ENCODE assay signal across 27 cellular contexts in the genomic region with DNA sequence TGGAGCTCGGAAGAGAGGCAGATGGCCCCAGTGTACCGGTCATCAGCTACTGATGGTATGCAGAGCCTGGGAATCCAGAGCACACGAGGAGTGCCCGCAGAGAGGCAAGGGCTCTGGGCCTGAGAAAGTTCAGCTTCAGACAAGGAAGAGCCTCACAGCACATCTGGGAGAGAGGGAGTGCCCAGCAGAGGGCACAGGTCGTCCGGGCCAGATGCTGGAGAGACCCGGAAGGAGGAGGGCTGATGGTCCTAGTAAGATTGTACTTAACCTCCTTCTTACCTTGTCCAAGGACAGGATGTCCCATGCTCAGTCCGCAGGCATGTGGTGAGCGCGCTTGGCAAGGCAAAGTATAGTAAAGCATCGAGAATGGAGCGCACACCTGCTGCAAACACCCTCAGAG. TPM values are rescaled to one million over a fixed set of nuclear protein-coding genes. Genes with fewer than 3 reads are reported as not detected.
DNase-seq lines count a peak whose midpoint lies in the region; ATAC-seq, FAIRE-seq and TF ChIP-seq lines count a peak whose summit lies in the region.
"Had no signal": no experiment of that assay in that cellular context is flagged by ENCODE, and none has a peak within 500 bp of the region (broad histone marks: within the 10 kb centered on the region; RNA-seq: fewer than 3 reads in every experiment).

No MANE protein-coding gene starts in this region.

- TF ChIP-seq CTCF in GM12875 (IDR thresholded peaks at IDR 0.05; ENCODE audit: borderline replicate concordance, insufficient read depth, low read depth, low read length) (0 out of 2 replicates have a peak, but pooled peaks have one; percentile 13), OCI-LY7 (conservative IDR thresholded peaks at IDR 0.05; ENCODE audit: low read length) (no peak), GM13976 (IDR thresholded peaks at IDR 0.05; ENCODE audit: borderline replicate concordance, control extremely low read depth, extremely low read depth, insufficient read depth, missing control alignments) (no peak)

- POLR2A ChIA-PET in OCI-LY7 (lab: Charles Lee): no interaction called here

- in situ Hi-C loops in GM13976 (cut with MboI; ENCODE audit: low sequenced_read_pairs, unreplicated experiment): no loop called here

- no TSS peak for BruUV-seq in OCI-LY7 (replicated peaks; lab: Mats Ljungman, UMichigan)

- H3K4me3 ChIP-seq in GM12875 (ENCODE audit: low read depth, low read length): no peak overlapping the region
- H3K4me3 ChIP-seq in OCI-LY7 (ENCODE audit: low read depth, low read length, poor library complexity, severe bottlenecking): no peak overlapping the region
- no peak overlapping the region for H3K4me3 ChIP-seq in small intestine (ENCODE audit: low read depth in 1 of 2, low read length in 2 of 2)
- H3K4me3 ChIP-seq: Peyer's patch, SJSA1, suprapubic skin, vagina had no signal

- H3K4me2 ChIP-seq in OCI-LY7 (ENCODE audit: low read length): no peak overlapping the region

- DNase-seq in OCI-LY7 (ENCODE audit: low spot score) (peak; percentile 7), erythroblast (lab: John Stamatoyannopoulos, UW) (peak; percentile 23 to 36), small intestine (peak; percentile 17), NCI-H82 (lab: John Stamatoyannopoulos, UW) (no peak), GM13976 (ENCODE audit: low spot score) (no peak)
- DNase-seq: activated CD4-positive, alpha-beta T cell treated with anti-CD3 and anti-CD28 coated beads for 36 hours; activated naive CD4-positive, alpha-beta T cell; activated T-cell treated with anti-CD3 and anti-CD28 coated beads, Interleukin-2, amount 50 U/mL, for 48 hours; CD4-positive, alpha-beta memory T cell; DMS 273 treated with DMSO at 0.1 percent for 48 hours; effector CD8-positive, alpha-beta T cell; naive thymus-derived CD4-positive, alpha-beta T cell; NCI-H1105 treated with DMSO at 0.1 percent for 48 hours; NCI-H446 treated with DMSO at 0.1 percent for 48 hours; Peyer's patch; stimulated activated CD4-positive, alpha-beta T cell treated with anti-CD3 and anti-CD28 coated beads, Interleukin-2, amount 100 ng/mL, for 48 hours had no signal

- H2AFZ ChIP-seq in OCI-LY7 (ENCODE audit: low read length): no peak overlapping the region

- no peak overlapping the region for H3K27ac ChIP-seq in OCI-LY7 (ENCODE audit: low read depth, low read length, poor library complexity, severe bottlenecking)
- H3K27ac ChIP-seq in small intestine (ENCODE audit: low read depth in 1 of 2, low read length in 1 of 2): no peak overlapping the region
- H3K27ac ChIP-seq: HL-60, Peyer's patch, SJSA1, suprapubic skin, vagina had no signal

- no peak for FAIRE-seq in small intestine (lab: Jason Lieb, UNC)
- FAIRE-seq: bronchial epithelial cell, colon, frontal cortex had no signal

- no peaks in the 10 kb centered on the region for H3K9me2 ChIP-seq in OCI-LY7 (ENCODE audit: insufficient read depth, low read length)

- no peaks in the 10 kb centered on the region for H3K27me3 ChIP-seq in small intestine (ENCODE audit: control insufficient read depth in 2 of 2, insufficient read depth in 2 of 2, low read length in 2 of 2)
- H3K27me3 ChIP-seq: Peyer's patch, SJSA1, suprapubic skin, vagina had no signal

- no peak for TF ChIP-seq POLR2A in erythroblast (IDR thresholded peaks at IDR 0.05; ENCODE audit: low read length)

- H3K79me2 ChIP-seq in OCI-LY7 (ENCODE audit: insufficient read depth, low read depth, low read length): no peaks in the 10 kb centered on the region

- WGBS in small intestine, 3 donors: 76 to 85% (median 81%) methylated on average over 12 of the region's 12 CpGs

- H3K9me3 ChIP-seq in OCI-LY7 (ENCODE audit: low read length) (0 out of 2 replicates have a peak, but pooled peaks cover 3% of the 10 kb centered on the region), small intestine (ENCODE audit: control insufficient read depth, low read depth) (no peaks in the 10 kb centered on the region)
- H3K9me3 ChIP-seq: Peyer's patch, SJSA1, suprapubic skin, vagina had no signal

- CTCF ChIA-PET in OCI-LY7 (lab: Charles Lee; ENCODE audit: unreplicated experiment): no interaction called here

- no peak for ATAC-seq in GM19452 (IDR thresholded peaks at IDR 0.05; ENCODE audit: unreplicated experiment)
- ATAC-seq: activated CD4-positive, alpha-beta T cell treated with anti-CD3 and anti-CD28 coated beads for 36 hours; left lobe of liver; naive thymus-derived CD4-positive, alpha-beta T cell; stimulated activated memory B cell treated with anti-CD40 and anti-IgM and Interleukin-4, amounts not matched to agents 10 μg/mL and 1 μg/mL and 100 μg/mL, for 72 hours had no signal

- H3K36me3 ChIP-seq in OCI-LY7 (ENCODE audit: insufficient read depth, low read length) (no peaks in the 10 kb centered on the region), small intestine (ENCODE audit: control insufficient read depth in 2 of 2, insufficient read depth in 2 of 2, low read length in 2 of 2) (no peaks in the 10 kb centered on the region)
- H3K36me3 ChIP-seq: Peyer's patch, SJSA1, suprapubic skin, vagina had no signal

- no peaks in the 10 kb centered on the region for H3K4me1 ChIP-seq in OCI-LY7 (ENCODE audit: insufficient read depth, low read length, poor library complexity, severe bottlenecking)
- no peaks in the 10 kb centered on the region for H3K4me1 ChIP-seq in small intestine (ENCODE audit: control insufficient read depth in 2 of 2, insufficient read depth in 1 of 2, low read depth in 1 of 2, low read length in 1 of 2)
- H3K4me1 ChIP-seq: Peyer's patch, SJSA1, suprapubic skin, vagina had no signal

- intact Hi-C loops in OCI-LY7 (cut with micrococcal nuclease; ENCODE audit: unreplicated experiment): no loop called here

- no peaks in the 10 kb centered on the region for H4K20me1 ChIP-seq in OCI-LY7 (ENCODE audit: insufficient read depth, low read length)

RNA-seq across cellular contexts. Expression of a gene that starts 24.4 kb away (rescaled TPM):
- total RNA-seq in OCI-LY7 (2014; rRNA removed; shearing (Covaris generic)): 29.3 and 31.5 TPM in 2 replicates
- 24.2 and 28.6 TPM in 2 replicates for total RNA-seq in OCI-LY7 (2022)
- 10 to 100 TPM; 38.1 to 71.3 (median 64.9) TPM for polyA plus RNA-seq in small intestine

Comparison
In these comparisons a context has a peak if more than half of its experiments do, and no peak if none do; other contexts are left out.
1. DNase-seq: peak in OCI-LY7 (single experiment), erythroblast (2 of 2) and small intestine (single experiment); none in NCI-H82 (single experiment) and GM13976 (single experiment).